ENCODE assay signal across 23 cellular contexts in the genomic region with DNA sequence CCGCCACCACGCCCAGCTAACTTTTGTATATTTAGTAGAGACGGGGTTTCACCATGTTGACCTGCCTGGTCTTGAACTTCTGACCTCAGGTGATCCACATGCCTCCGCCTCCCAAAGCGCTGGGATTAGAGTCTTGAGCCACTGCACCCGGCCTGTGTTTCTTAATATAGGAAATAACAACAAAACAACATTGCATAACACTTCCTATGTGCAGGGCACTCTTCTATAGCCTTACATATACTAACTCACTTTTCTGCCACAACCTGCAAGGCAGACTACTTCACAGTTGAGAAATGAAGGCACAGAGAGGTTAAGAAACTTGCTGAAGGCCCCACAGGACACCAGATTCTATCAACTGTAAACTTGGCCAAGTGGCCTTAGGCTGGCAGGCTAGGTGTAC. TPM values are rescaled to one million over a fixed set of nuclear protein-coding genes. Genes with fewer than 3 reads are reported as not detected.
DNase-seq lines count a peak whose midpoint lies in the region; ATAC-seq, FAIRE-seq and TF ChIP-seq lines count a peak whose summit lies in the region.
"Had no signal": no experiment of that assay in that cellular context is flagged by ENCODE, and none has a peak within 500 bp of the region (broad histone marks: within the 10 kb centered on the region; RNA-seq: fewer than 3 reads in every experiment).

No MANE protein-coding gene starts in this region.

- no peaks in the 10 kb centered on the region for H3K4me1 Mint-ChIP-seq in Calu3 (ENCODE audit: low read depth, unreplicated experiment)

- in situ Hi-C loops in HepG2 (cut with HindIII; ENCODE audit: extremely low pct_ligation_motif_present, low pct_unique_long_range_greater_than_20kb): no loop called here

- FAIRE-seq in HepG2 (lab: Jason Lieb, UNC): no peak
- FAIRE-seq: G401.6, GM12892, RCC 7860 had no signal

- ATAC-seq in DND-41 (ENCODE audit: insufficient read depth, low read depth) (no peak), HepG2 (no peak), GM19324 (IDR thresholded peaks at IDR 0.05; ENCODE audit: low FRiP score, unreplicated experiment) (no peak)
- ATAC-seq: CD8-positive, alpha-beta T cell had no signal

- no peak overlapping the region for H3K4me3 ChIP-seq in DND-41 (ENCODE audit: low read depth in 1 of 2, low read length in 2 of 2)
- no peak overlapping the region for H3K4me3 ChIP-seq in HepG2 (replicated peaks in 1 of 3; ENCODE audit: insufficient read depth in 1 of 3, low read depth in 2 of 3, low read length in 3 of 3)
- no peak overlapping the region for H3K4me3 ChIP-seq in subcutaneous abdominal adipose tissue (ENCODE audit: low read depth in 1 of 5, low read length in 5 of 5)
- H3K4me3 ChIP-seq: BLaER1, MG63, SJCRH30 had no signal

- peaks cover 36% of the 10 kb centered on the region for H3K4me1 ChIP-seq in DND-41 (ENCODE audit: insufficient read depth, low read length)
- peaks cover 26% of the 10 kb centered on the region for H3K4me1 ChIP-seq in HepG2 (ENCODE audit: insufficient read depth, low read length)
- H3K4me1 ChIP-seq in subcutaneous abdominal adipose tissue (ENCODE audit: control insufficient read depth in 5 of 5, insufficient read depth in 5 of 5, low read length in 5 of 5): peaks cover 5 to 42% (median 32%) of the 10 kb centered on the region in 5 donors

- CTCF ChIA-PET in HepG2 (lab: Yijun Ruan, JAX; ENCODE audit: low intra/inter-chr PET ratio, low total read pairs) (no interaction called here), Calu3 (lab: Charles Lee) (no interaction called here)

- DNase-seq in DND-41: no peak
- peak; percentile 66 for DNase-seq in MV-4-11 (lab: John Stamatoyannopoulos, UW)
- no peak for DNase-seq in HepG2 (ENCODE audit: low spot score)
- DNase-seq in Calu3: no peak
- DNase-seq in cardiac septum (ENCODE audit: low spot score): no peak
- DNase-seq: CD8-positive, alpha-beta T cell; DMS153; MG63; NCI-H1105 treated with DMSO at 0.1 percent for 48 hours; NCI-H2029 treated with DMSO at 0.1 percent for 48 hours; NCI-H2171; NCI-H345; NCI-H524; NCI-H774; NK-92 treated with Interleukin-12 subunit alpha and Interleukin-12 subunit beta, amount 100 ng/mL, for 24 hours; OCI-M1; SJCRH30 had no signal

- H3K9ac ChIP-seq in DND-41 (ENCODE audit: low read depth, low read length): no peak overlapping the region; the same call in 1 of the 2 replicates
- no peak overlapping the region for H3K9ac ChIP-seq in HepG2 (ENCODE audit: insufficient read depth, low read depth, low read length)
- H3K9ac ChIP-seq in subcutaneous abdominal adipose tissue (ENCODE audit: low read length in 5 of 5): no peak overlapping the region
- H3K9ac ChIP-seq: BLaER1 had no signal

- no peaks in the 10 kb centered on the region for H3K36me3 Mint-ChIP-seq in Calu3 (ENCODE audit: insufficient read depth, unreplicated experiment)
- H3K36me3 Mint-ChIP-seq: CD8-positive, alpha-beta T cell had no signal

- no peak overlapping the region for H3K4me2 ChIP-seq in DND-41 (ENCODE audit: insufficient read depth, low read length)
- no peak overlapping the region for H3K4me2 ChIP-seq in HepG2 (ENCODE audit: low read depth, low read length)
- H3K4me2 ChIP-seq: BLaER1 had no signal

- 6% methylated on average over 6 of the region's 6 CpGs for WGBS in HepG2 (ENCODE audit: low lambda C conversion rate)

- BruUV-seq in HepG2 (replicated peaks; lab: Mats Ljungman, UMichigan): no TSS peak
- BruUV-seq in Calu3 (replicated peaks; lab: Mats Ljungman, UMichigan): no TSS peak

- no peaks in the 10 kb centered on the region for H4K20me1 ChIP-seq in DND-41 (ENCODE audit: insufficient read depth, low read length)
- H4K20me1 ChIP-seq in HepG2 (ENCODE audit: insufficient read depth, low read length): no peaks in the 10 kb centered on the region
- H4K20me1 ChIP-seq: BLaER1 had no signal

- no peaks in the 10 kb centered on the region for H3K9me3 ChIP-seq in DND-41 (ENCODE audit: insufficient read depth, low read length, severe bottlenecking)
- H3K9me3 ChIP-seq in HepG2 (ENCODE audit: low read length): no peaks in the 10 kb centered on the region
- H3K9me3 ChIP-seq in subcutaneous abdominal adipose tissue (ENCODE audit: control insufficient read depth in 5 of 5, low read length in 5 of 5): no peaks in the 10 kb centered on the region
- H3K9me3 ChIP-seq: BLaER1, MG63, SJCRH30 had no signal

- TF ChIP-seq POLR2A in HepG2 (IDR thresholded peaks at IDR 0.05; ENCODE audit: insufficient read depth in 1 of 2, low read depth in 2 of 2, low read length in 2 of 2): no peak

- H3K27ac Mint-ChIP-seq in Calu3 (ENCODE audit: unreplicated experiment): no peak overlapping the region
- H3K27ac Mint-ChIP-seq: CD8-positive, alpha-beta T cell had no signal

- H3K27ac ChIP-seq in DND-41 (ENCODE audit: low read length) (peak overlapping the region; percentile 52), HepG2 (ENCODE audit: extremely low read length, insufficient read depth, low read length) (no peak overlapping the region), subcutaneous abdominal adipose tissue (ENCODE audit: low read depth, low read length) (peak overlapping the region; percentile 57)
- H3K27ac ChIP-seq: BLaER1, SJCRH30 had no signal

- no peak overlapping the region for H3K4me3 Mint-ChIP-seq in Calu3 (ENCODE audit: low read depth, unreplicated experiment)
- H3K4me3 Mint-ChIP-seq: CD8-positive, alpha-beta T cell had no signal

- H3K27me3 Mint-ChIP-seq in Calu3 (ENCODE audit: unreplicated experiment): no peaks in the 10 kb centered on the region

- intact Hi-C loops in HepG2 (cut with micrococcal nuclease; ENCODE audit: unreplicated experiment): no loop called here
- intact Hi-C loops in Calu3 (cut with micrococcal nuclease; ENCODE audit: unreplicated experiment): no loop called here
- intact Hi-C loops in cardiac septum (cut with DNase I): no loop called here

- no peaks in the 10 kb centered on the region for H3K27me3 ChIP-seq in DND-41 (ENCODE audit: insufficient read depth, low read length, poor library complexity)
- no peaks in the 10 kb centered on the region for H3K27me3 ChIP-seq in HepG2 (ENCODE audit: control insufficient read depth in 1 of 2, insufficient read depth in 2 of 2, low read length in 2 of 2)
- H3K27me3 ChIP-seq in subcutaneous abdominal adipose tissue (ENCODE audit: control insufficient read depth in 5 of 5, insufficient read depth in 4 of 5, low read length in 5 of 5): no peaks in the 10 kb centered on the region
- H3K27me3 ChIP-seq: BLaER1, MG63, SJCRH30 had no signal

- POLR2A ChIA-PET in HepG2 (lab: Yijun Ruan, JAX): interaction anchor here (2.9 kb wide), 1 partner anchor 13 kb away, joined by 13 read pairs; a partner anchor contains a TSS

- TF ChIP-seq EP300 in HepG2 (IDR thresholded peaks at IDR 0.05; ENCODE audit: low read depth in 2 of 2, low read length in 2 of 2): no peak
- TF ChIP-seq EP300 in HepG2 (CRISPR knock-in tag; IDR thresholded peaks at IDR 0.05; ENCODE audit: borderline replicate concordance): no peak

- no peaks in the 10 kb centered on the region for H3K9me3 Mint-ChIP-seq in Calu3 (ENCODE audit: low read depth, unreplicated experiment)
- H3K9me3 Mint-ChIP-seq: CD8-positive, alpha-beta T cell had no signal

- TF ChIP-seq RAD21 in HepG2 (CRISPR knock-in tag; IDR thresholded peaks at IDR 0.05): no peak

- TF ChIP-seq CTCF in DND-41 (IDR thresholded peaks at IDR 0.05; ENCODE audit: borderline replicate concordance, extremely low read depth, low read length, poor library complexity, severe bottlenecking) (no peak), HepG2 (CRISPR knock-in tag; IDR thresholded peaks at IDR 0.05) (no peak), Calu3 (IDR thresholded peaks at IDR 0.05; ENCODE audit: unreplicated experiment) (no peak)

- H2AFZ ChIP-seq in DND-41 (ENCODE audit: low read depth, low read length) (no peak overlapping the region), HepG2 (ENCODE audit: low read length) (no peak overlapping the region)

- no peaks in the 10 kb centered on the region; the same call in 1 of the 2 replicates for H3K79me2 ChIP-seq in DND-41 (ENCODE audit: insufficient read depth, low read length)
- no peaks in the 10 kb centered on the region for H3K79me2 ChIP-seq in HepG2 (ENCODE audit: insufficient read depth, low read length)

- H3K36me3 ChIP-seq in DND-41 (ENCODE audit: insufficient read depth, low read length) (no peaks in the 10 kb centered on the region), HepG2 (replicated peaks in 1 of 2; ENCODE audit: control insufficient read depth in 1 of 2, insufficient read depth in 2 of 2, low read length in 2 of 2) (no peaks in the 10 kb centered on the region), subcutaneous abdominal adipose tissue (ENCODE audit: control insufficient read depth in 5 of 5, insufficient read depth in 5 of 5, low read length in 5 of 5) (no peaks in the 10 kb centered on the region)
- H3K36me3 ChIP-seq: BLaER1, MG63, SJCRH30 had no signal

TF ChIP-seq in HepG2, 621 proteins besides CTCF, POLR2A, EP300 and RAD21 (continues in another document):
- TF ChIP-seq CEBPB (IDR thresholded peaks at IDR 0.05; ENCODE audit: borderline replicate concordance, low read depth, low read length) (peak; percentile 30), RARG (CRISPR knock-in tag; IDR thresholded peaks at IDR 0.05; ENCODE audit: low read depth) (no peak), KMT2B (CRISPR knock-in tag; IDR thresholded peaks at IDR 0.05) (no peak)

RNA-seq across cellular contexts. Expression of a gene that starts 12.7 kb away (rescaled TPM):
- total RNA-seq in HepG2 (2016; rRNA removed; fragmentation: Illumina TruSeq; extraction: Trizol): 2.4 and 4.5 TPM in 2 replicates
- total RNA-seq in HepG2 (2016; cell fraction: cytosol; rRNA removed; fragmentation: Illumina TruSeq; extraction: Trizol; ENCODE audit: low read depth): 1.2 and 1.4 TPM in 2 replicates
- total RNA-seq in HepG2 (2016; cell fraction: insoluble cytoplasmic fraction; rRNA removed; fragmentation: Illumina TruSeq; extraction: Trizol): 2.7 and 4.5 TPM in 2 replicates
- 1.1 and 2.7 TPM in 2 replicates for total RNA-seq in HepG2 (2016; cell fraction: membrane; rRNA removed; fragmentation: Illumina TruSeq; extraction: Trizol)
- 10.8 and 10.9 TPM in 2 replicates for total RNA-seq in HepG2 (2016; cell fraction: nucleus; rRNA removed; fragmentation: Illumina TruSeq; extraction: Trizol)
- polyA plus RNA-seq in HepG2 (2011; rRNA removed): 2.2 and 2.8 TPM in 2 replicates
- polyA plus RNA-seq in HepG2 (2011; cell fraction: cytosol; rRNA removed): 1.3 and 2.2 TPM in 2 replicates
- 4.1 and 4.5 TPM in 2 replicates for polyA plus RNA-seq in HepG2 (2011; cell fraction: nucleus; rRNA removed)
- 2.3 and 5.2 TPM in 2 replicates for polyA plus RNA-seq in HepG2 (2012)
- polyA plus RNA-seq in HepG2 (2016; cell fraction: cytosol; fragmentation: Illumina TruSeq; extraction: Trizol; ENCODE audit: low read depth): 0.16 and 0.25 TPM in 2 replicates
- 1.7 and 2.1 TPM in 2 replicates for polyA plus RNA-seq in HepG2 (2016; cell fraction: insoluble cytoplasmic fraction; fragmentation: Illumina TruSeq; extraction: Trizol; ENCODE audit: low read depth)
- 0.18 and 0.30 TPM in 2 replicates for polyA plus RNA-seq in HepG2 (2016; cell fraction: membrane; fragmentation: Illumina TruSeq; extraction: Trizol; ENCODE audit: low read depth)
- 6.6 and 8.4 TPM in 2 replicates for polyA plus RNA-seq in HepG2 (2016; cell fraction: nucleus; fragmentation: Illumina TruSeq; extraction: Trizol; ENCODE audit: insufficient read depth, low read depth)
- 5.2 and 8.7 TPM in 2 replicates for polyA minus RNA-seq in HepG2 (2011; rRNA and poly(A)+ RNA removed; ENCODE audit: low replicate concordance)
- 3.6 and 7.2 TPM in 2 replicates for polyA minus RNA-seq in HepG2 (2011; cell fraction: cytosol; rRNA and poly(A)+ RNA removed)
- polyA minus RNA-seq in HepG2 (2011; cell fraction: nucleus; rRNA and poly(A)+ RNA removed): 10.8 and 14.8 TPM in 2 replicates
- 8.8 and 9.4 TPM in 2 replicates for total RNA-seq in Calu3 (2022)
- 21.2 TPM for total RNA-seq in cardiac septum
